ENCODE assay signal across 19 cellular contexts in the genomic region with DNA sequence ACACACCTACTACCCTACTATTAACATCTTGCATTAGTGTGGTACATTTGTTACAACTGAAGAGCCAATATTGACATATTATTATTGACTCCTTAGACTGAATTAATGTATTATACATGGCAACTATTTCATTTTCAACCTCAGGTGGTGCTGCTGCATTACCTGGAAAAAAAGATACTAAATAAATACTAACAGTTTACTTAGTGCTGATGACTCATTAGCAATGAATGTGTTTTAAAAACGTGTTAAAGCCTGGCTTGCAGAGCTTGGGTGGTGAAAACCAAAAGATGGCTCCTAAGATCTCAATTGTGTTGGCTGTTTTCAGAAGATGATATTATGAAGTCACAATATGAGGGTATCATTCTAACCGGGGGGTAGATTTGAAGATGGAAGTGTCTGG. TPM values are rescaled to one million over a fixed set of nuclear protein-coding genes. Genes with fewer than 3 reads are reported as not detected.
DNase-seq lines count a peak whose midpoint lies in the region; ATAC-seq and TF ChIP-seq lines count a peak whose summit lies in the region.
"Had no signal": no experiment of that assay in that cellular context is flagged by ENCODE, and none has a peak within 500 bp of the region (broad histone marks: within the 10 kb centered on the region; RNA-seq: fewer than 3 reads in every experiment).

No MANE protein-coding gene starts in this region.

- no peaks in the 10 kb centered on the region for H3K27me3 ChIP-seq in left lung
- no peaks in the 10 kb centered on the region for H3K27me3 ChIP-seq in left ventricle myocardium inferior (ENCODE audit: low read depth)
- H3K27me3 ChIP-seq: BE2C, esophagus muscularis mucosa had no signal

- no peaks in the 10 kb centered on the region for H3K36me3 ChIP-seq in left lung
- no peaks in the 10 kb centered on the region for H3K36me3 ChIP-seq in left ventricle myocardium inferior
- H3K36me3 ChIP-seq: BE2C, esophagus muscularis mucosa, prostate gland, SJSA1 had no signal

- H3K4me1 ChIP-seq in left lung = no peaks in the 10 kb centered on the region
- no peaks in the 10 kb centered on the region for H3K4me1 ChIP-seq in left ventricle myocardium inferior
- H3K4me1 ChIP-seq: BE2C, esophagus muscularis mucosa, prostate gland, SJSA1 had no signal

- H3K9me3 ChIP-seq in left lung (no peaks in the 10 kb centered on the region), left ventricle myocardium inferior (replicated peaks) (peaks cover 5% of the 10 kb centered on the region)
- H3K9me3 ChIP-seq: BE2C, esophagus muscularis mucosa, prostate gland, SJSA1 had no signal

- TF ChIP-seq CTCF in left lung (IDR thresholded peaks at IDR 0.05) (no peak), left ventricle myocardium inferior (IDR thresholded peaks at IDR 0.05; ENCODE audit: borderline replicate concordance) (no peak)

- no peak overlapping the region for H3K4me3 ChIP-seq in left lung
- H3K4me3 ChIP-seq in left ventricle myocardium inferior = no peak overlapping the region
- H3K4me3 ChIP-seq: esophagus muscularis mucosa, prostate gland, SJSA1 had no signal

- H3K27ac ChIP-seq in left lung (no peak overlapping the region), caudate nucleus (ENCODE audit: low read depth, low read length) (no peak overlapping the region), left ventricle myocardium inferior (replicated peaks) (no peak overlapping the region)
- H3K27ac ChIP-seq: esophagus muscularis mucosa, prostate gland, SJSA1 had no signal

- intact Hi-C loops in left lung (cut with DNase I) (no loop called here), left ventricle myocardium inferior (cut with micrococcal nuclease) (no loop called here)

- ATAC-seq in left lung = peak; percentile 94
- ATAC-seq: natural killer cell had no signal

- DNase-seq in DMS53 (lab: John Stamatoyannopoulos, UW) (peak; percentile 87), NCI-H1436 (lab: John Stamatoyannopoulos, UW) (peak; percentile 23), SW480 (ENCODE audit: low spot score) (peak; percentile 66), left lung (no peak), caudate nucleus (lab: John Stamatoyannopoulos, UW) (no peak), cortex of kidney (lab: John Stamatoyannopoulos, UW) (no peak), left ventricle myocardium inferior (no peak), mesenteric fat pad (ENCODE audit: low spot score) (no peak)
- DNase-seq: activated CD4-positive, alpha-beta T cell treated with anti-CD3 and anti-CD28 coated beads, Interleukin-2, amount 10 ng/mL, durations not matched to agents 7 days and 5 days; activated T-cell treated with anti-CD3 and anti-CD28 coated beads, Interleukin-2, amount 50 U/mL, for 48 hours; BE2C; DMS79 treated with DMSO at 0.1 percent for 48 hours; H9; natural killer cell; NCI-H187; T1000 had no signal

RNA-seq across cellular contexts. Expression of gene CFAP43, which starts 34.8 kb away (rescaled TPM):
- 1 to 10 TPM in 1 of 2 donors, under 1 TPM in 1; 0.70 to 7.4 TPM for total RNA-seq in left lung
- not detected for total RNA-seq in left ventricle myocardium inferior
- total RNA-seq in mesenteric fat pad = 0.06 TPM
- total RNA-seq: activated CD4-positive, alpha-beta T cell treated with anti-CD3 and anti-CD28 coated beads, Interleukin-2, amount 10 ng/mL, durations not matched to agents 7 days and 5 days had no signal

RNA-seq across cellular contexts. Expression of gene GSTO1, which starts 57.3 kb away (rescaled TPM):
- total RNA-seq in left lung (100 to 1,000 TPM; 106 to 157 TPM), left ventricle myocardium inferior (189 TPM), mesenteric fat pad (106 TPM)

Comparison
In these comparisons a context has a peak if more than half of its experiments do, and no peak if none do; other contexts are left out.
1. DNase-seq: peak in DMS53 (single experiment), NCI-H1436 (single experiment) and SW480 (single experiment); none in left lung (0 of 2), caudate nucleus (0 of 61), cortex of kidney (single experiment), left ventricle myocardium inferior (single experiment) and mesenteric fat pad (single experiment).